In the genomic region with DNA sequence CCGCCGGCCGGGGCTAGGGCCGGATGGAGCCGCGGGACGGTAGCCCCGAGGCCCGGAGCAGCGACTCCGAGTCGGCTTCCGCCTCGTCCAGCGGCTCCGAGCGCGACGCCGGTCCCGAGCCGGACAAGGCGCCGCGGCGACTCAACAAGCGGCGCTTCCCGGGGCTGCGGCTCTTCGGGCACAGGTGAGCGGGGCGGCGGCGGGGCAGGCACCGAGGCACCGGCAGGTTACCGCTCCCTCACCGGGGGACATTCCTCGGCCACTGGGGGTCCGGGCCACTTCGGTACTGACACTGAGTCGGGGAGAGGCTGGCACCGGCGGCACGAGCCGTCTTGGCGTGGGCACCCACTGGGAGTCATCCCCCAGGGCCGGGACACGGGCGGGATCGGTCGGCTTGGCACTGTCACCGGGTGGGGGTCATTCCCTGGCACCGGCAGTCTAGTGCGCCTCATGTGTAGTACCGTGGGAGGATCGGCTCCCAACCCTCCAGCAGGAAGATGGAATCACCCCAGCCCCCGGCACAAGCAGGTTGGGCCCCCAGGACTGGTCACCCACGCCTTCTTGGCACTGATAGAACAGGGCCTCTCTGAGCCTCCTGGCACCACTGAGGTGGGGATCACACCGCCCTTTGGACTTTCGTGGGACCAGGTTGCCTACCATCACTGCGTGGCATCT, we compare ENCODE assay signal across 1 cellular context.
A peak's percentile ranks its signal among the peaks of the same experiment; 100 is the strongest.
TF ChIP-seq lines count a peak whose summit lies in the region.

No MANE protein-coding gene starts in this region.

TF ChIP-seq in K562, 482 proteins besides CTCF, POLR2A, EP300 and RAD21 (continued from another document):
- no peak for TF ChIP-seq ZNF830 (CRISPR knock-in tag; IDR thresholded peaks at IDR 0.05)
- TF ChIP-seq KLF10 (CRISPR knock-in tag; IDR thresholded peaks at IDR 0.05), result no peak
- TF ChIP-seq EWSR1 (IDR thresholded peaks at IDR 0.05; ENCODE audit: borderline replicate concordance, low read depth, partially characterized antibody), result no peak
- TF ChIP-seq POLR2G (IDR thresholded peaks at IDR 0.05; ENCODE audit: low read depth, low read length), result peak; percentile 78
- TF ChIP-seq RHOXF2B (CRISPR knock-in tag; conservative IDR thresholded peaks at IDR 0.05), result no peak
- TF ChIP-seq GABPA (tag; conservative IDR thresholded peaks at IDR 0.05; ENCODE audit: low read depth), result peak; percentile 54
- 0 out of 2 replicates have a peak, but pooled peaks have one; percentile 38 for TF ChIP-seq CXXC5 (CRISPR knock-in tag; IDR thresholded peaks at IDR 0.05)
- TF ChIP-seq CREB3L1 (IDR thresholded peaks at IDR 0.05; ENCODE audit: borderline replicate concordance, low read depth), result no peak
- TF ChIP-seq, protein P1, sequence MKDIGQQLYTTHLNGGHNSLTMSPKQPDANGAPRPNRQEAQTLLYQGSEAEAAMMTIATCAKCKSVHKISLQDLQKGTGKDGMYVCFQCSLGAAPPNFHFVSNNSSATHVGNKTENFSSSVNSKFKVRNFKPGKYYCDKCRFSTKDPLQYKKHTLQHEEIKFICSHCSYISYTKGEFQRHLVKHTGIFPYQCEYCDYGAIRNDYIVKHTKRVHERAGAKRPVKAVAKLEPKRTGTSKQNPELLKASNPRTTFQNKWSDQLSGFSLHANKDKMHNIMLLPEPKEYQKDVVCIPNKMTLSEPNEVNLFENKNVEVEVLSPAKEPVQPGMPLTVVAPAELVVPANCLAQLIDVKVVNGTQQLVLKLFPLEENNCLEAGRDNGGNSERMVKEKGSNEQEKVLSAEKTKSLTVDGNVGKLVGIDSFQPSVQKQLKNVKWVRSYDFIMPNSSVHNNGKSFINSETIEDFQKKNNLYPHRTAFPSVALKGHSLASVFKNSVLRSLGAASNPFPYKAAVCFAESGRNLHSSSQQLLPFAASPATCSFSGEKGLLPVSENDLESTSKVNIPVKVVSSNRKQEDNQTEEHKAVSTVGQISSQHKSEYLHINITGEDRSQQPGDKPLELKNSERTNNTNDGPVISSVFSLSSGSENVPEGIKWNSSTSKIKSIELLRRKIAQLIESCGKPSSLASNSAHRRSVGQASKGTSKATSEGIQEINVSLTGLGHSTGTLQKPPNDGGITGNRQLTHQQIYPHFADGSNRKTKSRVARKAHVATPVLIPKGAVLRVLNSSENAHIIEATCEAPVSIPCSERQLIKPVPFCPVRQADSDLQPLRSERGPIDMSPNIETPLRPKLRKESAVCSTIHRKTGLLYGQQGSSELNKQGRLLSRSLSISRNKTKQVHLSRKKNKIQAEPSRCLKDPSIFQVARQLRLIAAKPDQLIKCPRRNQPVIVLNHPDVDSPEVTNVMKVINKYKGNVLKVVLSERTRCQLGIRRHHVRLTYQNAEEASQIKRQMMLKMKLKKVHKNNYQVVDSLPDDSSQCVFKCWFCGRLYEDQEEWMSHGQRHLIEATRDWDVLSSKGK (CRISPR knock-in tag; IDR thresholded peaks at IDR 0.05), result no peak
- no peak for TF ChIP-seq RB1 (IDR thresholded peaks at IDR 0.05; ENCODE audit: low read depth)
- TF ChIP-seq ZC3H4 (CRISPR knock-in tag; IDR thresholded peaks at IDR 0.05; ENCODE audit: borderline replicate concordance), result no peak
- no peak for TF ChIP-seq NFRKB (IDR thresholded peaks at IDR 0.05; ENCODE audit: low read depth)
- 0 out of 2 replicates have a peak, but pooled peaks have one; percentile 52 for TF ChIP-seq ZBTB40 (IDR thresholded peaks at IDR 0.05)
- no peak for TF ChIP-seq ZBTB40 (CRISPR knock-in tag; IDR thresholded peaks at IDR 0.05)
- TF ChIP-seq MAFK (IDR thresholded peaks at IDR 0.05; ENCODE audit: low read length), result no peak
- TF ChIP-seq MIER1 (IDR thresholded peaks at IDR 0.05; ENCODE audit: low read depth), result no peak
- TF ChIP-seq DNMT1 (IDR thresholded peaks at IDR 0.05), result no peak
- no peak for TF ChIP-seq FOXA3 (CRISPR knock-in tag; conservative IDR thresholded peaks at IDR 0.05 in 1 of 2, IDR thresholded peaks at IDR 0.05 in 1 of 2)
- no peak for TF ChIP-seq MNT (conservative IDR thresholded peaks at IDR 0.05)
